ENCODE assay signal across 8 cellular contexts in genomic region chr17:17280613-17281549, GRCh38. TPM values are rescaled to one million over a fixed set of nuclear protein-coding genes. Genes with fewer than 3 reads are reported as not detected.
DNase-seq lines count a peak whose midpoint lies in the region; ATAC-seq and TF ChIP-seq lines count a peak whose summit lies in the region.

COPS3 (minus strand) TSS chr17:17281246; CDS start chr17:17281186, 60 bp downstream.

- no peak for TF ChIP-seq CTCF in activated B cell treated with CpG ODN at 0.5 μM for 24 hours (IDR thresholded peaks at IDR 0.05)
- peak in 3 of 11 experiments; percentile 12 to 27 (median 22) for TF ChIP-seq CTCF in spleen (IDR thresholded peaks at IDR 0.05 in 8 of 11, conservative IDR thresholded peaks at IDR 0.05 in 3 of 11)

- TF ChIP-seq POLR2A in GM18951 (IDR thresholded peaks at IDR 0.05; ENCODE audit: extremely low read depth, insufficient read depth, insufficient read length) = peak; percentile 81
- peak in 1 of 3 donors; percentile 55 for TF ChIP-seq POLR2A in spleen (IDR thresholded peaks at IDR 0.05)

- H3K36me3 ChIP-seq in spleen = peaks cover 0 to 15% (median 2%) of the 10 kb centered on the region in 6 donors

- intact Hi-C loops in activated B cell treated with CpG ODN at 0.5 μM for 24 hours (cut with micrococcal nuclease) = loop anchor here (1.0 to 5.0 kb wide), 8 partner anchors 19 to 980 kb away; partner anchors contain the start of genes DRC3, FLCN, MIEF2 and MPRIP
- intact Hi-C loops in spleen (cut with DNase I; ENCODE audit: low total_unique reads) = no loop called here

- H3K9me3 ChIP-seq in spleen = no peaks in the 10 kb centered on the region

- peak within 1 kb of the TSS; percentile 87 to 100 (median 99) for H3K4me3 ChIP-seq in spleen

- peak; percentile 99 for DNase-seq in AG08395 (ENCODE audit: low spot score)
- peak; percentile 94 for DNase-seq in NCI-H345 (lab: John Stamatoyannopoulos, UW)
- peak; percentile 95 for DNase-seq in activated B cell treated with CpG ODN at 0.5 μM for 24 hours
- peak; percentile 70 to 99 (median 96) for DNase-seq in caudate nucleus (lab: John Stamatoyannopoulos, UW)
- peak; percentile 98 for DNase-seq in inferior parietal cortex (ENCODE audit: extremely low spot score)
- peak; percentile 99 for DNase-seq in spleen

- peaks cover 42% of the 10 kb centered on the region for H3K4me1 Mint-ChIP-seq in activated B cell treated with CpG ODN at 0.5 μM for 24 hours

- WGBS in spleen, 5 donors = 0 to 1% (median 1%) methylated on average over 37 to 80 of the region's 80 CpGs

- peak within 1 kb of the TSS; percentile 89 for H3K27ac Mint-ChIP-seq in activated B cell treated with CpG ODN at 0.5 μM for 24 hours

- peaks cover 18 to 55% (median 47%) of the 10 kb centered on the region in 6 donors for H3K4me1 ChIP-seq in spleen

- ATAC-seq in HG03196 (IDR thresholded peaks at IDR 0.05; ENCODE audit: unreplicated experiment) = peak; percentile 89
- peak; percentile 87 for ATAC-seq in activated B cell treated with CpG ODN at 0.5 μM for 24 hours (ENCODE audit: low read depth)

- H3K27ac ChIP-seq in caudate nucleus (ENCODE audit: low read depth, low read length) = peak within 1 kb of the TSS; percentile 97
- H3K27ac ChIP-seq in spleen = peak within 1 kb of the TSS; percentile 90 to 99 (median 96)

- in situ Hi-C loops in GM18951 (cut with MboI; ENCODE audit: low sequenced_read_pairs, unreplicated experiment) = no loop called here

- H3K36me3 Mint-ChIP-seq in activated B cell treated with CpG ODN at 0.5 μM for 24 hours (ENCODE audit: low read depth) = peaks cover 14% of the 10 kb centered on the region

- no peaks in the 10 kb centered on the region for H3K27me3 Mint-ChIP-seq in activated B cell treated with CpG ODN at 0.5 μM for 24 hours

- peak within 1 kb of the TSS; percentile 80 for H3K4me3 Mint-ChIP-seq in activated B cell treated with CpG ODN at 0.5 μM for 24 hours

- CTCF ChIA-PET in activated B cell treated with CpG ODN at 0.5 μM for 24 hours (lab: Charles Lee) = interaction anchor here (0.5 to 1.1 kb wide), 3 partner anchors 11 to 44 kb away, joined by 3 read pairs; partner anchors contain the start of gene FLCN

- POLR2A ChIA-PET in activated B cell treated with CpG ODN at 0.5 μM for 24 hours (lab: Charles Lee) = interaction anchor here (0.6 to 2.3 kb wide), 9 partner anchors 25 to 1666 kb away, joined by 3 to 17 read pairs (median 3); partner anchors contain the start of gene FLCN

- no peaks in the 10 kb centered on the region for H3K27me3 ChIP-seq in spleen (replicated peaks in 1 of 7)

- H3K9me3 Mint-ChIP-seq in activated B cell treated with CpG ODN at 0.5 μM for 24 hours = no peaks in the 10 kb centered on the region

RNA-seq across cellular contexts. Expression of gene COPS3, which starts in this region (rescaled TPM):
- total RNA-seq in activated B cell treated with CpG ODN at 0.5 μM for 24 hours (71.6 and 73.7 TPM in 2 replicates), spleen (10 to 100 TPM; 36.5 to 58.9 (median 47.5) TPM)
- polyA plus RNA-seq in spleen = 10 to 100 TPM; 29.9 to 39.1 (median 39.1) TPM

Comparison
In these comparisons a context has a peak if more than half of its experiments do, and no peak if none do; other contexts are left out.
1. Peak in every context shown above with its lines: DNase-seq, ATAC-seq, H3K4me3 ChIP-seq and H3K27ac ChIP-seq.